Comparison of ENCODE assay signal across 16 cellular contexts in the genomic region with DNA sequence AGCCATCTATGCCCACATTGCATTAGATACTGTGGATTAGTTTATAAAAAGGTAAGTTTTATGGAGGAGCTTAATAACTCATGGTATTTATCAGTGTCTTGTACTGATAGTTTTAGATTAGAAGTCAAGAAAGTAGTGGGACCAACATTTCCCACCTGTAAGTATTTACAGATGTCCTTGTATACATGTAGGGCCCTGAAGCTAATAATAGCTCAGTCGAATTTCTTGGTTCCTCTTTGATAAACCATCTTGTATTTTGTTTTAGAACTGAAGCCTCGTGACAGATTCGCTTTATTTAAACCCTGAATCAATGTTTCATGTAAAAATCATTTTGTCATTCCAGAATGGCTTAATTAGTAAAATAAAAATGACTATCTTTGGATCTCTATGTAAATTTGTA.
DNase-seq lines count a peak whose midpoint lies in the region; ATAC-seq and TF ChIP-seq lines count a peak whose summit lies in the region.
"Had no signal": no experiment of that assay in that cellular context is flagged by ENCODE, and none has a peak within 500 bp of the region (broad histone marks: within the 10 kb centered on the region; RNA-seq: fewer than 3 reads in every experiment).

No MANE protein-coding gene starts in this region.

- POLR2A ChIA-PET in A673 (lab: Charles Lee; ENCODE audit: low non-redundant PET), result no interaction called here

- no peak overlapping the region for H3K27ac ChIP-seq in A673 (ENCODE audit: low read depth, low read length, poor library complexity, severe bottlenecking)

- ATAC-seq in GM18499 (IDR thresholded peaks at IDR 0.05; ENCODE audit: insufficient read depth, unreplicated experiment), result peak; percentile 58
- peak; percentile 79 for ATAC-seq in GM19438 (IDR thresholded peaks at IDR 0.05; ENCODE audit: low read depth, unreplicated experiment)
- peak; percentile 75 for ATAC-seq in HG02642 (IDR thresholded peaks at IDR 0.05; ENCODE audit: poor library complexity, unreplicated experiment)
- ATAC-seq in HG03432 (IDR thresholded peaks at IDR 0.05; ENCODE audit: unreplicated experiment), result peak; percentile 74
- no peak for ATAC-seq in HG02973 (IDR thresholded peaks at IDR 0.05; ENCODE audit: unreplicated experiment)
- no peak for ATAC-seq in mucosa of descending colon
- ATAC-seq: left colon had no signal

- no peak for DNase-seq in mucosa of descending colon
- DNase-seq in NCI-H345 (lab: John Stamatoyannopoulos, UW), result no peak
- DNase-seq in A673 (ENCODE audit: low spot score), result no peak
- DNase-seq: activated naive CD4-positive, alpha-beta T cell treated with anti-CD3 and anti-CD28 coated beads for 36 hours; H7; head of caudate nucleus; left colon; NCI-H1048; NCI-H524 treated with DMSO at 0.1 percent for 48 hours; Right ventricle myocardium superior; stimulated activated CD4-positive, alpha-beta T cell treated with anti-CD3 and anti-CD28 coated beads, Interleukin-2, amount 100 ng/mL, for 24 hours had no signal

- intact Hi-C loops in mucosa of descending colon (cut with DNase I, micrococcal nuclease), result no loop called here
- intact Hi-C loops in A673 (cut with micrococcal nuclease; ENCODE audit: unreplicated experiment), result loop anchor here (5.0 kb wide), 1 partner anchor 103 kb away; no protein-coding TSS in a partner anchor

- H3K9me3 ChIP-seq in mucosa of descending colon (no peaks in the 10 kb centered on the region), A673 (ENCODE audit: low read depth, low read length, poor library complexity, severe bottlenecking) (no peaks in the 10 kb centered on the region)

- CTCF ChIA-PET in A673 (lab: Charles Lee), result no interaction called here

- H3K36me3 ChIP-seq in mucosa of descending colon (ENCODE audit: low read depth) (no peaks in the 10 kb centered on the region), A673 (ENCODE audit: insufficient read depth, low read length, poor library complexity, severe bottlenecking) (no peaks in the 10 kb centered on the region)

- no peak overlapping the region for H3K4me3 ChIP-seq in mucosa of descending colon
- H3K4me3 ChIP-seq in A673 (ENCODE audit: low read depth, low read length, poor library complexity, severe bottlenecking), result no peak overlapping the region

- no peak for TF ChIP-seq CTCF in mucosa of descending colon (IDR thresholded peaks at IDR 0.05)
- TF ChIP-seq CTCF in A673 (conservative IDR thresholded peaks at IDR 0.05; ENCODE audit: low read depth, low read length), result no peak

- H3K4me1 ChIP-seq in mucosa of descending colon (ENCODE audit: low read depth), result no peaks in the 10 kb centered on the region
- H3K4me1 ChIP-seq in A673 (ENCODE audit: insufficient read depth, low read length, poor library complexity, severe bottlenecking), result peaks cover 15% of the 10 kb centered on the region

- H3K27me3 ChIP-seq in A673 (replicated peaks; ENCODE audit: insufficient read depth, low read depth, low read length, poor library complexity), result no peaks in the 10 kb centered on the region

- BruUV-seq in A673 (replicated peaks; lab: Mats Ljungman, UMichigan), result no TSS peak

Comparison
In these comparisons a context has a peak if more than half of its experiments do, and no peak if none do; other contexts are left out.
1. ATAC-seq: peak in GM18499 (single experiment), GM19438 (single experiment), HG02642 (single experiment) and HG03432 (single experiment); none in HG02973 (single experiment) and mucosa of descending colon (single experiment).